ENCODE assay signal across 23 cellular contexts in the genomic region with DNA sequence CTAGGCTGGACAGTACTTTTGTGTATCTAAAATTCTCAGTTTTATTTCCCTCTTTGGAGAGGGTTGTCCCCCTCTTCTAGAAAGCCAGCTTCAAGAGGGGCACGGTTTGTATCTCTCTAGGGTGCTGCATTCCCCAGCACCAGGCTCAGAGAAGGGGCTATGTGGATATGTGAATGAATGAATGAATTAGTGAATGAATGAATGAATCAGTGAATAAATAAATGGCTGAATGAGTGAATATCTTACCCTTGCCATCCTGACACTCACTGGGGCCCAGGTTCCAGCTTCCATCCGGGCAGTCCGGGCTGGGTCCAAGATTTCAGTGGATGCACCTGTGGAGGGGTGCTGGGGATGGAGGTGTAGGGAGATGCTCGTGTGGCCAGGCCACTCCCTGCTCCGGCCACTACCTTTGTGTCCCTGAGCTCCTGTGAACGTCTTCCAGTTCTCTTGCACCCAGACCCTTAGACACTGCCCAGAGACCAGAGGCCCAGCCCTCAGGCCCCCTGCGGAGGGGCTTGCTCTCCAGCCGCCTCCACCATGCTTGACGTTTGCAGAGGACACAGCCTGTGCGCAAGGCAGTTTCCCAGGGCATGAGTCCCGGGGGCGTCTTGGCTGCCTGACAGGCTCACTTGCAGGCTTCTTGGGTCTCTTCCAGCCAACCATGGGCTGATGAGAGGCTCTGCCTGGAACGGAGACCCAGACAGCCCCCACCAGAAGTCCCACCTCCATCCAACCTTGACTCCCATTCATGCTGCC. TPM values are rescaled to one million over a fixed set of nuclear protein-coding genes. Genes with fewer than 3 reads are reported as not detected.
A peak's percentile ranks its signal among the peaks of the same experiment; 100 is the strongest.
DNase-seq lines count a peak whose midpoint lies in the region; ATAC-seq, FAIRE-seq and TF ChIP-seq lines count a peak whose summit lies in the region.
"Had no signal": no experiment of that assay in that cellular context is flagged by ENCODE, and none has a peak within 500 bp of the region (broad histone marks: within the 10 kb centered on the region; RNA-seq: fewer than 3 reads in every experiment).

No MANE protein-coding gene starts in this region.

- ATAC-seq in HCT116 (peak; percentile 4; the same call in 1 of the 2 replicates), K562 (no peak; the same call in 1 of the 3 replicates), mucosa of descending colon (no peak)
- ATAC-seq: A549 had no signal

- CTCF ChIA-PET in HCT116 (lab: Charles Lee) (no interaction called here), K562 (lab: Yijun Ruan, JAX; ENCODE audit: low intra/inter-chr PET ratio) (no interaction called here)

- H3K4me2 ChIP-seq in HCT116 (ENCODE audit: low read length) (no peak overlapping the region), K562 (ENCODE audit: insufficient read depth, low read length) (no peak overlapping the region), trophoblast cell (ENCODE audit: low read length) (no peak overlapping the region)
- H3K4me2 ChIP-seq: A549, BLaER1 had no signal

- no peaks in the 10 kb centered on the region for H3K36me3 ChIP-seq in HCT116 (ENCODE audit: control insufficient read depth in 1 of 2, insufficient read depth in 2 of 2, low read length in 2 of 2)
- no peaks in the 10 kb centered on the region for H3K36me3 ChIP-seq in K562 (ENCODE audit: control insufficient read depth, insufficient read depth, low read length)
- no peaks in the 10 kb centered on the region for H3K36me3 ChIP-seq in mucosa of descending colon (ENCODE audit: low read depth)
- no peaks in the 10 kb centered on the region for H3K36me3 ChIP-seq in trophoblast cell (ENCODE audit: control insufficient read depth in 1 of 2, insufficient read depth in 2 of 2, low read length in 2 of 2)
- H3K36me3 ChIP-seq: BLaER1, HAP-1 had no signal

- no peaks in the 10 kb centered on the region for H3K79me1 ChIP-seq in trophoblast cell (ENCODE audit: low read length)

- H3K23ac ChIP-seq in trophoblast cell (ENCODE audit: low read length): no peak overlapping the region

- no peak for TF ChIP-seq POLR2A in HCT116 (IDR thresholded peaks at IDR 0.05; ENCODE audit: borderline replicate concordance, extremely low read depth, insufficient read depth, insufficient read length)
- no peak for TF ChIP-seq POLR2A in K562 (conservative IDR thresholded peaks at IDR 0.05)

- H2AK5ac ChIP-seq in trophoblast cell (ENCODE audit: low read length): no peak overlapping the region

- no peak overlapping the region for H2BK120ac ChIP-seq in trophoblast cell (ENCODE audit: insufficient read depth, low read length, poor library complexity)

- no peak overlapping the region for H3K18ac ChIP-seq in trophoblast cell (ENCODE audit: low read length)

- no peaks in the 10 kb centered on the region for H4K20me1 ChIP-seq in HCT116 (ENCODE audit: insufficient read depth)
- H4K20me1 ChIP-seq in K562 (replicated peaks; ENCODE audit: control insufficient read depth, insufficient read depth, low read length): no peaks in the 10 kb centered on the region
- H4K20me1 ChIP-seq: BLaER1 had no signal

- H3K14ac ChIP-seq in trophoblast cell (ENCODE audit: low read length): no peak overlapping the region

- H3K9me1 ChIP-seq in K562 (ENCODE audit: control insufficient read depth, insufficient read depth, low read length): no peaks in the 10 kb centered on the region

- H3K36me3 Mint-ChIP-seq in neural crest cell (ENCODE audit: low read depth): no peaks in the 10 kb centered on the region
- H3K36me3 Mint-ChIP-seq: CD4-positive, alpha-beta memory T cell had no signal

- no peaks in the 10 kb centered on the region for H3K9me3 ChIP-seq in HCT116 (ENCODE audit: control insufficient read depth in 1 of 2, insufficient read depth in 1 of 2, low read depth in 1 of 2, low read length in 2 of 2)
- no peaks in the 10 kb centered on the region for H3K9me3 ChIP-seq in K562 (replicated peaks; ENCODE audit: control insufficient read depth, insufficient read depth, low read depth, low read length)
- no peaks in the 10 kb centered on the region for H3K9me3 ChIP-seq in mucosa of descending colon
- H3K9me3 ChIP-seq in trophoblast cell (ENCODE audit: insufficient read depth, low read depth, low read length): no peaks in the 10 kb centered on the region
- H3K9me3 ChIP-seq: A549, BLaER1, HAP-1 had no signal

- TF ChIP-seq CTCF in HCT116 (IDR thresholded peaks at IDR 0.05 in 2 of 3, conservative IDR thresholded peaks at IDR 0.05 in 1 of 3; ENCODE audit: borderline replicate concordance in 1 of 3, insufficient read depth in 1 of 3, low read depth in 2 of 3, low read length in 2 of 3) (no peak), K562 (IDR thresholded peaks at IDR 0.05 in 2 of 3, conservative IDR thresholded peaks at IDR 0.05 in 1 of 3; ENCODE audit: insufficient read depth in 2 of 3, low read depth in 1 of 3, low read length in 3 of 3) (no peak), neural crest cell (conservative IDR thresholded peaks at IDR 0.05) (no peak), mucosa of descending colon (IDR thresholded peaks at IDR 0.05) (no peak)

- RAD21 ChIA-PET in HCT116 (lab: Charles Lee; ENCODE audit: low non-redundant PET in 1 of 2, low total read pairs in 2 of 2, uncharacterized antibody in 2 of 2, unreplicated experiment in 2 of 2): no interaction called here

- H3K9ac ChIP-seq in HCT116 (ENCODE audit: low read length) (no peak overlapping the region), K562 (ENCODE audit: insufficient read depth in 1 of 2, low read depth in 2 of 2, low read length in 2 of 2) (no peak overlapping the region), trophoblast cell (ENCODE audit: low read length) (no peak overlapping the region)
- H3K9ac ChIP-seq: BLaER1 had no signal

- H3K4ac ChIP-seq in trophoblast cell (ENCODE audit: low read depth, low read length): no peak overlapping the region

- BruUV-seq in HCT116 (replicated peaks; lab: Mats Ljungman, UMichigan) (no TSS peak), K562 (replicated peaks; lab: Mats Ljungman, UMichigan) (no TSS peak)

- H4K8ac ChIP-seq in trophoblast cell (ENCODE audit: low read depth, low read length): no peak overlapping the region

- H3K4me3 ChIP-seq in HCT116 (replicated peaks in 1 of 2; ENCODE audit: low read depth in 1 of 2, low read length in 2 of 2) (no peak overlapping the region), K562 (no peak overlapping the region), mucosa of descending colon (no peak overlapping the region), trophoblast cell (ENCODE audit: low read depth, low read length) (no peak overlapping the region)
- H3K4me3 ChIP-seq: A549, BLaER1, HAP-1 had no signal

- no peak for FAIRE-seq in K562 (lab: Jason Lieb, UNC)
- FAIRE-seq: A549, GM12891, GM19239, H1, HTR-8/SVneo had no signal

- 7% methylated on average over 13 of the region's 13 CpGs for WGBS in K562 (ENCODE audit: insufficient coverage, low coverage, missing lambda C conversion rate)
- WGBS in trophoblast cell (ENCODE audit: extremely low coverage, insufficient coverage, insufficient read length): no CpG with 5 or more reads among the region's 13 CpGs

- no peak overlapping the region for H3K27ac Mint-ChIP-seq in neural crest cell (ENCODE audit: unreplicated experiment)
- H3K27ac Mint-ChIP-seq: CD14-positive monocyte, HFFc6 had no signal

- no peak for TF ChIP-seq EP300 in K562 (IDR thresholded peaks at IDR 0.05; ENCODE audit: low read length)

- intact Hi-C loops in HCT116 (cut with micrococcal nuclease) (no loop called here), K562 (cut with micrococcal nuclease) (no loop called here), mucosa of descending colon (cut with DNase I, micrococcal nuclease) (no loop called here)

- POLR2A ChIA-PET in HCT116 (lab: Charles Lee) (no interaction called here), K562 (lab: Yijun Ruan, JAX) (no interaction called here)

- H3K27me3 ChIP-seq in HCT116 (ENCODE audit: insufficient read depth, low read length) (no peaks in the 10 kb centered on the region), K562 (ENCODE audit: control insufficient read depth in 2 of 2, insufficient read depth in 2 of 2, low read length in 2 of 2) (no peaks in the 10 kb centered on the region), trophoblast cell (ENCODE audit: insufficient read depth, low read length) (peaks cover 13% of the 10 kb centered on the region)

- no peak for TF ChIP-seq RAD21 in HCT116 (IDR thresholded peaks at IDR 0.05; ENCODE audit: low read depth)
- no peak for TF ChIP-seq RAD21 in K562 (CRISPR knock-in tag; conservative IDR thresholded peaks at IDR 0.05 in 1 of 2, IDR thresholded peaks at IDR 0.05 in 1 of 2)

- no peaks in the 10 kb centered on the region for H3K9me3 Mint-ChIP-seq in neural crest cell
- H3K9me3 Mint-ChIP-seq: CD4-positive, alpha-beta memory T cell; HFFc6 had no signal

- H3K4me1 Mint-ChIP-seq in neural crest cell: peaks cover 4% of the 10 kb centered on the region

- no peak overlapping the region for H2AFZ ChIP-seq in HCT116 (ENCODE audit: low read depth, low read length, poor library complexity, severe bottlenecking)
- H2AFZ ChIP-seq in K562 (ENCODE audit: low read depth, low read length): no peak overlapping the region
- H2AFZ ChIP-seq in trophoblast cell (ENCODE audit: insufficient read depth, low read length, poor library complexity): no peak overlapping the region

- no peak overlapping the region for H2BK5ac ChIP-seq in trophoblast cell (ENCODE audit: low read depth, low read length, poor library complexity)

- no peak overlapping the region for H3K27ac ChIP-seq in HCT116 (ENCODE audit: low read depth, low read length)
- no peak overlapping the region for H3K27ac ChIP-seq in K562 (ENCODE audit: extremely low read depth, low read depth, low read length)
- no peak overlapping the region for H3K27ac ChIP-seq in trophoblast cell (ENCODE audit: low read depth, low read length)
- H3K27ac ChIP-seq: 22Rv1, A549, BLaER1 had no signal

- H3K79me2 ChIP-seq in HCT116 (ENCODE audit: insufficient read depth, low read length): no peaks in the 10 kb centered on the region
- H3K79me2 ChIP-seq in K562 (ENCODE audit: control insufficient read depth, insufficient read depth, low read length): no peaks in the 10 kb centered on the region
- H3K79me2 ChIP-seq in trophoblast cell (ENCODE audit: control insufficient read depth, insufficient read depth, low read length, poor library complexity): no peaks in the 10 kb centered on the region

- H2BK12ac ChIP-seq in trophoblast cell (ENCODE audit: low read length): no peak overlapping the region

- DNase-seq in DMS 273 (lab: John Stamatoyannopoulos, UW; ENCODE audit: unreplicated experiment): peak; percentile 47
- no peak for DNase-seq in DMS 273 treated with DMSO at 0.1 percent for 48 hours (lab: John Stamatoyannopoulos, UW)
- DNase-seq in HCT116 (ENCODE audit: low read depth, low spot score): no peak
- DNase-seq in K562 (ENCODE audit: extremely low read depth in 1 of 4, low spot score in 3 of 4): peak in 1 of 4 experiments; percentile 5
- no peak for DNase-seq in neural crest cell (ENCODE audit: low read depth, low spot score)
- DNase-seq in mucosa of descending colon: no peak
- DNase-seq in trophoblast cell: no peak
- no peak for DNase-seq in SW480 (ENCODE audit: low spot score)
- DNase-seq: CD4-positive, alpha-beta memory T cell; DMS53; DND-41; EL; HFFc6; IMR-90 had no signal

- in situ Hi-C loops in K562 (cut with MboI): no loop called here

- no peak overlapping the region for H4K91ac ChIP-seq in trophoblast cell (ENCODE audit: low read depth, low read length)

- H3K27me3 Mint-ChIP-seq in neural crest cell (ENCODE audit: low read depth): peaks cover 39% of the 10 kb centered on the region

- H3K4me3 Mint-ChIP-seq in neural crest cell: peak overlapping the region; percentile 54
- H3K4me3 Mint-ChIP-seq: CD4-positive, alpha-beta memory T cell; HFFc6 had no signal

- no peak overlapping the region for H4K12ac ChIP-seq in trophoblast cell (ENCODE audit: low read depth, low read length)

- no peaks in the 10 kb centered on the region for H3K9me2 ChIP-seq in HCT116 (ENCODE audit: insufficient read depth)

- peaks cover 0 to 10% of the 10 kb centered on the region in 2 experiments; a peak in 2 of 4 replicates for H3K4me1 ChIP-seq in HCT116 (ENCODE audit: control insufficient read depth in 1 of 2, insufficient read depth in 2 of 2, low read length in 2 of 2)
- H3K4me1 ChIP-seq in K562 (replicated peaks in 1 of 2; ENCODE audit: control insufficient read depth in 2 of 2, insufficient read depth in 2 of 2, low read length in 2 of 2): peaks cover 5 to 37% of the 10 kb centered on the region in 2 experiments; a peak in 4 of 5 replicates
- H3K4me1 ChIP-seq in mucosa of descending colon (ENCODE audit: low read depth): no peaks in the 10 kb centered on the region
- peaks cover 4% of the 10 kb centered on the region in 2 experiments for H3K4me1 ChIP-seq in trophoblast cell (ENCODE audit: control insufficient read depth in 1 of 2, insufficient read depth in 2 of 2, low read length in 2 of 2)
- H3K4me1 ChIP-seq: HAP-1 had no signal

RNA-seq across cellular contexts. Expression of a gene that starts 2.8 kb away (rescaled TPM):
- total RNA-seq in HCT116 (2021; ENCODE audit: unreplicated experiment) (0.61 TPM), K562 (2014; rRNA removed) (1.4 and 5.2 TPM in 2 replicates), K562 (2014; rRNA removed; fragmentation: Illumina TruSeq; extraction: Trizol) (0.22 and 0.33 TPM in 2 replicates), K562 (2015; rRNA removed; fragmentation: Illumina TruSeq; extraction: Trizol) (0.72 and 0.98 TPM in 2 replicates), K562 (2021) (4.7 and 6.2 TPM in 2 replicates), neural crest cell (6.2 and 6.5 TPM in 2 replicates), mucosa of descending colon (under 1 TPM in 1 of 3 donors, not detected in 2; 0.79 TPM)
- 0.46 and 0.68 TPM in 2 replicates for polyA plus RNA-seq in HCT116 (2012)
- total RNA-seq in K562 (2011; cell fraction: chromatin; rRNA removed; ENCODE audit: low replicate concordance): 1.2 and 3.6 TPM in 2 replicates
- total RNA-seq in K562 (2011; cell fraction: nucleolus; rRNA removed): 2.8 TPM in 2 replicates
- 1.5 and 2.7 TPM in 2 replicates for total RNA-seq in K562 (2011; cell fraction: nucleoplasm; rRNA removed)
- polyA plus RNA-seq in K562 (2011; rRNA removed) (1.4 and 2.9 TPM in 2 replicates), K562 (2014; fragmentation: Illumina TruSeq; extraction: Trizol) (0.25 and 1.1 TPM in 2 replicates), K562 (2014; fragmentation: Nextera tagmentation; extraction: Ambion mirVana) (under 1 TPM; 0.01 to 0.04 TPM), K562 (2014; rRNA removed) (1.3 and 3.2 TPM in 2 replicates)
- polyA plus RNA-seq in K562 (2011; cell fraction: cytosol; rRNA removed): 4.5 and 7.9 TPM in 2 replicates
- polyA plus RNA-seq in K562 (2011; cell fraction: nucleus; rRNA removed): 2.2 and 3.5 TPM in 2 replicates
- 2.7 and 5.0 TPM in 2 replicates for polyA plus RNA-seq in K562 (2012)
- 1.2 and 1.5 TPM in 2 replicates for polyA minus RNA-seq in K562 (2011; rRNA and poly(A)+ RNA removed)
- polyA minus RNA-seq in K562 (2011; cell fraction: cytosol; rRNA and poly(A)+ RNA removed): 3.6 and 4.8 TPM in 2 replicates
- 2.2 and 2.4 TPM in 2 replicates for polyA minus RNA-seq in K562 (2011; cell fraction: nucleus; rRNA and poly(A)+ RNA removed)
- 0.31 and 0.48 TPM in 2 replicates for polyA plus RNA-seq in trophoblast cell (2013)
- total RNA-seq: CD4-positive, alpha-beta memory T cell; HFFc6; IMR-90 had no signal
- polyA plus RNA-seq: CD14-positive monocyte; CD4-positive, alpha-beta memory T cell had no signal

RNA-seq across cellular contexts. Expression of a gene that starts 31.3 kb away (rescaled TPM):
- total RNA-seq in HCT116 (2021; ENCODE audit: unreplicated experiment) (177 TPM), K562 (2014; rRNA removed) (150 and 197 TPM in 2 replicates), K562 (2014; rRNA removed; fragmentation: Illumina TruSeq; extraction: Trizol) (4.1 and 5.8 TPM in 2 replicates), K562 (2015; rRNA removed; fragmentation: Illumina TruSeq; extraction: Trizol) (38.5 and 40.5 TPM in 2 replicates), K562 (2021) (145 and 149 TPM in 2 replicates), neural crest cell (122 and 126 TPM in 2 replicates), mucosa of descending colon (10 to 100 TPM; 30.2 to 78.4 (median 56.3) TPM)
- 194 and 214 TPM in 2 replicates for polyA plus RNA-seq in HCT116 (2012)
- total RNA-seq in K562 (2011; cell fraction: chromatin; rRNA removed; ENCODE audit: low replicate concordance): 16.5 and 44.8 TPM in 2 replicates
- 48.6 and 53.7 TPM in 2 replicates for total RNA-seq in K562 (2011; cell fraction: nucleolus; rRNA removed)
- 28.2 and 35.4 TPM in 2 replicates for total RNA-seq in K562 (2011; cell fraction: nucleoplasm; rRNA removed)
- polyA plus RNA-seq in K562 (2011; rRNA removed) (38.0 and 40.1 TPM in 2 replicates), K562 (2014; fragmentation: Illumina TruSeq; extraction: Trizol) (28.1 and 97.0 TPM in 2 replicates), K562 (2014; fragmentation: Nextera tagmentation; extraction: Ambion mirVana) (10 to 100 TPM in 1 of 2 experiments, 1 to 10 TPM in 1; 6.6 to 19.4 TPM), K562 (2014; rRNA removed) (213 and 234 TPM in 2 replicates)
- 63.8 and 189 TPM in 2 replicates for polyA plus RNA-seq in K562 (2011; cell fraction: cytosol; rRNA removed)
- polyA plus RNA-seq in K562 (2011; cell fraction: nucleus; rRNA removed): 31.4 and 62.8 TPM in 2 replicates
- 66.3 and 130 TPM in 2 replicates for polyA plus RNA-seq in K562 (2012)
- polyA minus RNA-seq in K562 (2011; rRNA and poly(A)+ RNA removed): 7.0 and 9.2 TPM in 2 replicates
- 24.4 and 37.9 TPM in 2 replicates for polyA minus RNA-seq in K562 (2011; cell fraction: cytosol; rRNA and poly(A)+ RNA removed)
- 10.2 and 13.8 TPM in 2 replicates for polyA minus RNA-seq in K562 (2011; cell fraction: nucleus; rRNA and poly(A)+ RNA removed)
- 82.1 and 84.6 TPM in 2 replicates for polyA plus RNA-seq in trophoblast cell (2013)

RNA-seq across cellular contexts. Expression of a gene that starts 43.9 kb away (rescaled TPM):
- 36.5 TPM for total RNA-seq in HCT116 (2021; ENCODE audit: unreplicated experiment)
- 19.2 and 25.3 TPM in 2 replicates for polyA plus RNA-seq in HCT116 (2012)
- total RNA-seq in K562 (2011; cell fraction: chromatin; rRNA removed; ENCODE audit: low replicate concordance): 23.6 and 51.1 TPM in 2 replicates
- 35.1 and 37.9 TPM in 2 replicates for total RNA-seq in K562 (2011; cell fraction: nucleolus; rRNA removed)
- 17.8 and 21.5 TPM in 2 replicates for total RNA-seq in K562 (2011; cell fraction: nucleoplasm; rRNA removed)
- total RNA-seq in K562 (2014; rRNA removed): 25.6 and 25.9 TPM in 2 replicates
- 12.2 and 13.1 TPM in 2 replicates for total RNA-seq in K562 (2014; rRNA removed; fragmentation: Illumina TruSeq; extraction: Trizol)
- total RNA-seq in K562 (2015; rRNA removed; fragmentation: Illumina TruSeq; extraction: Trizol): 16.0 and 16.1 TPM in 2 replicates
- total RNA-seq in K562 (2021): 23.3 and 27.4 TPM in 2 replicates
- polyA plus RNA-seq in K562 (2011; rRNA removed): 11.5 and 15.2 TPM in 2 replicates
- 9.5 and 28.8 TPM in 2 replicates for polyA plus RNA-seq in K562 (2011; cell fraction: cytosol; rRNA removed)
- polyA plus RNA-seq in K562 (2011; cell fraction: nucleus; rRNA removed): 18.6 and 37.6 TPM in 2 replicates
- polyA plus RNA-seq in K562 (2012): 13.2 and 16.4 TPM in 2 replicates
- polyA plus RNA-seq in K562 (2014; fragmentation: Illumina TruSeq; extraction: Trizol): 12.7 and 15.6 TPM in 2 replicates
- 1 to 10 TPM; 1.9 to 2.7 TPM for polyA plus RNA-seq in K562 (2014; fragmentation: Nextera tagmentation; extraction: Ambion mirVana)
- 25.7 and 25.8 TPM in 2 replicates for polyA plus RNA-seq in K562 (2014; rRNA removed)
- polyA minus RNA-seq in K562 (2011; rRNA and poly(A)+ RNA removed): 4.2 and 6.4 TPM in 2 replicates
- polyA minus RNA-seq in K562 (2011; cell fraction: cytosol; rRNA and poly(A)+ RNA removed): 10.2 and 11.2 TPM in 2 replicates
- 10.5 and 11.0 TPM in 2 replicates for polyA minus RNA-seq in K562 (2011; cell fraction: nucleus; rRNA and poly(A)+ RNA removed)
- total RNA-seq in neural crest cell: 0.56 and 1.2 TPM in 2 replicates
- 10 to 100 TPM; 26.4 to 31.1 (median 30.8) TPM for total RNA-seq in mucosa of descending colon
- 1.5 TPM in 2 replicates for polyA plus RNA-seq in trophoblast cell (2013)
